25 cellular contexts compared by ENCODE assay signal in the genomic region with DNA sequence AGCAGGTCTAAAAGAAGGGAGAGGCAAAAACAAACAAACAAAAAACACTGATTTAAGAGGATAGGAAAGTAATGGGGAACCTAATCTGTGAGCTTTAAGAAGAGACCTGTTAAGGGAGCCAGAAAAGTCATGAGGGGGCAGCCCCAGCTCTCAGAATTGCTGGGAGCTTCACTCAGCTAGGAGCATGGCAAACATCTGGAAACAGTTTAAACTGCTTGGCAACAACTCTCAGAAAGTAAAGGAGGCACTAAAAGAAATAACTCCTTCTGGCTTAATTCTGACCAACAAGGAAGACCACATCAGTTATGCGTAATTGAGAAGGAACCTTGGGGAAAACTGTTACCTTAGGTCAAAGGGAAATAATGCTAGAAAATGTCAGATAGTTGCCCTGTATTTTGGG.
"Had no signal": no experiment of that assay in that cellular context is flagged by ENCODE, and none has a peak within 500 bp of the region (broad histone marks: within the 10 kb centered on the region; RNA-seq: fewer than 3 reads in every experiment).

No MANE protein-coding gene starts in this region.

- H3K36me3 ChIP-seq: adrenal gland, breast epithelium, SJSA1 had no signal

- H3K4me3 ChIP-seq: adrenal gland, body of pancreas, breast epithelium, SJSA1 had no signal

- H3K9ac ChIP-seq: KMS-11, SK-N-SH had no signal

- H3K27ac ChIP-seq: adrenal gland, body of pancreas, breast epithelium, KMS-11, SJSA1 had no signal

- H3K27me3 ChIP-seq: adrenal gland, body of pancreas, breast epithelium, SJSA1 had no signal

- H3K9me2 ChIP-seq: SK-N-SH had no signal

- ATAC-seq: activated CD8-positive, alpha-beta T cell treated with anti-CD3 and anti-CD28 coated beads for 36 hours; activated T-cell treated with anti-CD3 and anti-CD28 coated beads, Interleukin-2, amount 50 U/mL, for 72 hours; activated T-helper 17 cell treated with anti-CD3 and anti-CD28 coated beads, Interleukin-2, amount 50 U/mL, for 72 hours; body of pancreas; Panc1 had no signal

- H3K4me2 ChIP-seq: KMS-11, SK-N-SH had no signal

- DNase-seq: activated CD4-positive, alpha-beta T cell treated with anti-CD3 and anti-CD28 coated beads, Interleukin-2, amount 10 ng/mL, durations not matched to agents 24 days and 14 days; activated CD4-positive, alpha-beta T cell treated with anti-CD3 and anti-CD28 coated beads, Interleukin-2, amount 50 U/mL, for 4 hours; activated CD8-positive, alpha-beta T cell treated with anti-CD3 and anti-CD28 coated beads for 36 hours; activated effector memory CD4-positive, alpha-beta T cell treated with anti-CD3 and anti-CD28 coated beads, Interleukin-2, amount 50 U/mL, for 16 hours; activated naive CD4-positive, alpha-beta T cell treated with Interleukin-2 at 50 U/mL for 16 hours; activated naive CD8-positive, alpha-beta T cell treated with anti-CD3 and anti-CD28 coated beads, Interleukin-2, amount 10 ng/mL, durations not matched to agents 7 days and 5 days; activated T-cell treated with anti-CD3 and anti-CD28 coated beads, Interleukin-2, amount 50 U/mL, for 1 hour; activated T-cell treated with anti-CD3 and anti-CD28 coated beads, Interleukin-2, amount 50 U/mL, for 72 hours; adrenal gland; body of pancreas; NCI-H1105; NCI-H1417 treated with DMSO at 0.1 percent for 48 hours; NCI-H1694; NCI-H1930; NCI-H2081 treated with DMSO at 0.1 percent for 48 hours; NCI-H226; NCI-H524 treated with DMSO at 0.1 percent for 48 hours; RPMI8226; SHP77 treated with DMSO at 0.1 percent for 48 hours; SK-N-SH had no signal

- H3K9me3 ChIP-seq: adrenal gland, body of pancreas, breast epithelium, SJSA1, SK-N-SH had no signal

- H3K4me1 ChIP-seq: adrenal gland, body of pancreas, breast epithelium, SJSA1 had no signal
